Comparison of ENCODE assay signal across 8 cellular contexts in the genomic region with DNA sequence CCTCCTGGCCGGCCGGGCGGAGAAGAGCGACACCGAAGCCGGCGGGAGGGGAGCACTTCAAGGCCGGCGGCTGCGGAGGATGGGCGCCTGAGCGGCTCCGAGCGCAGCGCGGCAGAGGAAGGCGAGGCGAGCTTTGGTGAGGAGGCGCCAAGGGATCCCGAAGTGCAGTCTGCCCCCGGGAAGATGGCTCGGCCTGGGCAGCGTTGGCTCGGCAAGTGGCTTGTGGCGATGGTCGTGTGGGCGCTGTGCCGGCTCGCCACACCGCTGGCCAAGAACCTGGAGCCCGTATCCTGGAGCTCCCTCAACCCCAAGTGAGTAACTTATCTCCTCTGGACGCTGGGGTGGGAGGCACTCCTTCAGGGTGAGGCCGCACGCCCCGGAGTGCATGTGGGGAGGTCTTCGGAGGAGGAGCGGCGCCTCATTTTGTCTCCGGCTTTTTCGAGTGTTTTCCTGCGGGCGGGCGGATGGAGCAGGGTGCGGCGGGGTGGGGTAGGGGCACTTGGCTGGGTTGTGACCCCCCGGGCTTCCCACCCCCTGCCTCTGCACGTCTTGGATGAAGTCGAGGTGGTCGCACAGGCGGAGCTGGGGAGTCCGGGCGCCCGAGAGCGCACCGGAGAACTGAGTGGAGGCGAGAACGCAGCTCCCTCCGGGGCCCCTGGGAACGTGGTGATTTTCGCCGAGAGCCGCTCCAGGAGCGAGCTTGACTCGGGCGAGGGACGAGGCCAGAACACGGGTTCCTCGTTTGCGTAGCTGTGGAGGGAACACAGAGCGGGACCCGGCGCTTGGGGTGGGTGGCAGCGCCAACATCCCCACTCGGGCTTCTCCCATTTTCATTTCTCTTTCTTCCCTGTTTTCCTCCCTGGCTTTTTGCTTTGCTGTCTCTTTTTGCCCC. TPM values are rescaled to one million over a fixed set of nuclear protein-coding genes. Genes with fewer than 3 reads are reported as not detected.
DNase-seq lines count a peak whose midpoint lies in the region; ATAC-seq and TF ChIP-seq lines count a peak whose summit lies in the region.

No MANE protein-coding gene starts in this region.

- H3K4me2 ChIP-seq in trophoblast cell (ENCODE audit: low read length): peak overlapping the region; percentile 86

- no peak overlapping the region for H2BK5ac ChIP-seq in trophoblast cell (ENCODE audit: low read depth, low read length, poor library complexity)

- POLR2A ChIA-PET in HEK293T (lab: Yijun Ruan, JAX): interaction anchor here (0.8 to 3.3 kb wide), 16 partner anchors 8 to 467 kb away, joined by 3 to 26 read pairs (median 5); no protein-coding TSS in a partner anchor

- H3K9ac ChIP-seq in trophoblast cell (ENCODE audit: low read length): peak overlapping the region; percentile 68

- H3K23ac ChIP-seq in trophoblast cell (ENCODE audit: low read length): no peak overlapping the region

- H3K27ac ChIP-seq in ACC112 (ENCODE audit: low read depth, low read length): no peak overlapping the region
- H3K27ac ChIP-seq in trophoblast cell (ENCODE audit: low read depth, low read length): no peak overlapping the region

- H3K27me3 ChIP-seq in ACC112 (ENCODE audit: insufficient read depth, low read length) (no peaks in the 10 kb centered on the region), trophoblast cell (ENCODE audit: insufficient read depth, low read length) (peaks cover 10% of the 10 kb centered on the region)

- intact Hi-C loops in Right ventricle myocardium inferior (cut with DNase I): loop anchor here (2.0 to 10.0 kb wide), 7 partner anchors 65 to 557 kb away; partner anchors contain the start of gene PJA1

- peaks cover 3% of the 10 kb centered on the region for H3K79me1 ChIP-seq in trophoblast cell (ENCODE audit: low read length)

- no CpG with 5 or more reads among the region's 74 CpGs for WGBS in trophoblast cell (ENCODE audit: extremely low coverage, insufficient coverage, insufficient read length)

- no peaks in the 10 kb centered on the region for H3K9me3 Mint-ChIP-seq in activated T-cell treated with anti-CD3 and anti-CD28 coated beads, Interleukin-2, amount 50 U/mL, for 72 hours

- H3K36me3 ChIP-seq in ACC112 (ENCODE audit: insufficient read depth, low read length) (no peaks in the 10 kb centered on the region), trophoblast cell (ENCODE audit: control insufficient read depth in 1 of 2, insufficient read depth in 2 of 2, low read length in 2 of 2) (no peaks in the 10 kb centered on the region)

- H3K4me1 ChIP-seq in ACC112 (ENCODE audit: control insufficient read depth, insufficient read depth, low read length, unreplicated experiment): peaks cover 20% of the 10 kb centered on the region
- H3K4me1 ChIP-seq in trophoblast cell (ENCODE audit: control insufficient read depth in 1 of 2, insufficient read depth in 2 of 2, low read length in 2 of 2): peaks cover 5 to 12% of the 10 kb centered on the region in 2 experiments

- CTCF ChIA-PET in HEK293T (lab: Yijun Ruan, JAX): interaction anchor here (0.6 to 3.2 kb wide), 10 partner anchors 120 to 558 kb away, joined by 3 to 54 read pairs (median 6); no protein-coding TSS in a partner anchor

- H3K14ac ChIP-seq in trophoblast cell (ENCODE audit: low read length): peak overlapping the region; percentile 33

- H3K27ac Mint-ChIP-seq in activated T-cell treated with anti-CD3 and anti-CD28 coated beads, Interleukin-2, amount 50 U/mL, for 72 hours: no peak overlapping the region

- no peak overlapping the region for H4K8ac ChIP-seq in trophoblast cell (ENCODE audit: low read depth, low read length)

- no peak overlapping the region for H2BK120ac ChIP-seq in trophoblast cell (ENCODE audit: insufficient read depth, low read length, poor library complexity)

- peak overlapping the region; percentile 81 for H3K18ac ChIP-seq in trophoblast cell (ENCODE audit: low read length)

- H3K4me3 Mint-ChIP-seq in activated T-cell treated with anti-CD3 and anti-CD28 coated beads, Interleukin-2, amount 50 U/mL, for 72 hours: peak overlapping the region; percentile 85 to 87

- peak overlapping the region; percentile 66 for H2BK12ac ChIP-seq in trophoblast cell (ENCODE audit: low read length)

- DNase-seq in HEK293T (ENCODE audit: extremely low spot score) (no peak), Right ventricle myocardium inferior (ENCODE audit: missing footprints) (peak; percentile 68), trophoblast cell (peak in 1 of 2 donors; percentile 27)
- DNase-seq in activated T-cell treated with anti-CD3 and anti-CD28 coated beads, Interleukin-2, amount 50 U/mL, for 72 hours: peak in 1 of 2 donors; percentile 18

- H3K4me3 ChIP-seq in ACC112 (ENCODE audit: low read depth, low read length): peak overlapping the region; percentile 85
- H3K4me3 ChIP-seq in trophoblast cell (ENCODE audit: low read depth, low read length): peak overlapping the region; percentile 78

- H3K27me3 Mint-ChIP-seq in activated T-cell treated with anti-CD3 and anti-CD28 coated beads, Interleukin-2, amount 50 U/mL, for 72 hours (ENCODE audit: low read depth): peaks cover 11% of the 10 kb centered on the region

- peaks cover 21% of the 10 kb centered on the region for H3K4me1 Mint-ChIP-seq in activated T-cell treated with anti-CD3 and anti-CD28 coated beads, Interleukin-2, amount 50 U/mL, for 72 hours (ENCODE audit: low read depth)

- H3K9me3 ChIP-seq in trophoblast cell (ENCODE audit: insufficient read depth, low read depth, low read length): no peaks in the 10 kb centered on the region

- peak in 1 of 2 donors; percentile 13 for ATAC-seq in activated T-cell treated with anti-CD3 and anti-CD28 coated beads, Interleukin-2, amount 50 U/mL, for 72 hours (replicated peaks in 1 of 2)
- ATAC-seq in Right ventricle myocardium inferior: peak; percentile 21
- no peak for ATAC-seq in HG03442 (IDR thresholded peaks at IDR 0.05; ENCODE audit: unreplicated experiment)
- no peak for ATAC-seq in HG02885 (IDR thresholded peaks at IDR 0.05; ENCODE audit: poor library complexity, unreplicated experiment)
- ATAC-seq in HG03175 (IDR thresholded peaks at IDR 0.05; ENCODE audit: unreplicated experiment): no peak

- peak overlapping the region; percentile 43 for H4K91ac ChIP-seq in trophoblast cell (ENCODE audit: low read depth, low read length)

- H3K79me2 ChIP-seq in ACC112 (ENCODE audit: control insufficient read depth, insufficient read depth, low read length, unreplicated experiment): peaks cover 30% of the 10 kb centered on the region
- H3K79me2 ChIP-seq in trophoblast cell (ENCODE audit: control insufficient read depth, insufficient read depth, low read length, poor library complexity): peaks cover 8% of the 10 kb centered on the region

- H3K4ac ChIP-seq in trophoblast cell (ENCODE audit: low read depth, low read length): peak overlapping the region; percentile 22

- H2AFZ ChIP-seq in ACC112 (ENCODE audit: low read length, unreplicated experiment): peak overlapping the region; percentile 3
- H2AFZ ChIP-seq in trophoblast cell (ENCODE audit: insufficient read depth, low read length, poor library complexity): peak overlapping the region; percentile 50

- H3K36me3 Mint-ChIP-seq in activated T-cell treated with anti-CD3 and anti-CD28 coated beads, Interleukin-2, amount 50 U/mL, for 72 hours (ENCODE audit: insufficient read depth in 2 of 2): no peaks in the 10 kb centered on the region

- no peak overlapping the region for H4K12ac ChIP-seq in trophoblast cell (ENCODE audit: low read depth, low read length)

- H2AK5ac ChIP-seq in trophoblast cell (ENCODE audit: low read length): peak overlapping the region; percentile 49

TF ChIP-seq in HEK293T, 16 proteins besides CTCF, POLR2A, EP300 and RAD21:
- TF ChIP-seq ARNT (IDR thresholded peaks at IDR 0.05): no peak
- TF ChIP-seq, protein P1, sequence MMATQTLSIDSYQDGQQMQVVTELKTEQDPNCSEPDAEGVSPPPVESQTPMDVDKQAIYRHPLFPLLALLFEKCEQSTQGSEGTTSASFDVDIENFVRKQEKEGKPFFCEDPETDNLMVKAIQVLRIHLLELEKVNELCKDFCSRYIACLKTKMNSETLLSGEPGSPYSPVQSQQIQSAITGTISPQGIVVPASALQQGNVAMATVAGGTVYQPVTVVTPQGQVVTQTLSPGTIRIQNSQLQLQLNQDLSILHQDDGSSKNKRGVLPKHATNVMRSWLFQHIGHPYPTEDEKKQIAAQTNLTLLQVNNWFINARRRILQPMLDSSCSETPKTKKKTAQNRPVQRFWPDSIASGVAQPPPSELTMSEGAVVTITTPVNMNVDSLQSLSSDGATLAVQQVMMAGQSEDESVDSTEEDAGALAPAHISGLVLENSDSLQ (IDR thresholded peaks at IDR 0.05): no peak
- TF ChIP-seq LEF1 (IDR thresholded peaks at IDR 0.05; ENCODE audit: borderline replicate concordance): no peak
- peak; percentile 25; the same call in 1 of the 2 replicates for TF ChIP-seq L3MBTL2 (conservative IDR thresholded peaks at IDR 0.05)
- TF ChIP-seq TARDBP (IDR thresholded peaks at IDR 0.05): no peak
- TF ChIP-seq ELF4 (IDR thresholded peaks at IDR 0.05): no peak
TF ChIP-seq in HEK293T: peak in this region for 1.

RNA-seq across cellular contexts. Expression of gene EFNB1, which starts 1.0 kb away (rescaled TPM):
- 1 to 10 TPM; 5.1 to 5.7 TPM for total RNA-seq in activated T-cell treated with anti-CD3 and anti-CD28 coated beads, Interleukin-2, amount 50 U/mL, for 72 hours
- 18.0 TPM for total RNA-seq in Right ventricle myocardium inferior
- 18.6 and 19.5 TPM in 2 replicates for polyA plus RNA-seq in trophoblast cell (2013)
